Comparison of ENCODE assay signal across 32 cellular contexts in the genomic region with DNA sequence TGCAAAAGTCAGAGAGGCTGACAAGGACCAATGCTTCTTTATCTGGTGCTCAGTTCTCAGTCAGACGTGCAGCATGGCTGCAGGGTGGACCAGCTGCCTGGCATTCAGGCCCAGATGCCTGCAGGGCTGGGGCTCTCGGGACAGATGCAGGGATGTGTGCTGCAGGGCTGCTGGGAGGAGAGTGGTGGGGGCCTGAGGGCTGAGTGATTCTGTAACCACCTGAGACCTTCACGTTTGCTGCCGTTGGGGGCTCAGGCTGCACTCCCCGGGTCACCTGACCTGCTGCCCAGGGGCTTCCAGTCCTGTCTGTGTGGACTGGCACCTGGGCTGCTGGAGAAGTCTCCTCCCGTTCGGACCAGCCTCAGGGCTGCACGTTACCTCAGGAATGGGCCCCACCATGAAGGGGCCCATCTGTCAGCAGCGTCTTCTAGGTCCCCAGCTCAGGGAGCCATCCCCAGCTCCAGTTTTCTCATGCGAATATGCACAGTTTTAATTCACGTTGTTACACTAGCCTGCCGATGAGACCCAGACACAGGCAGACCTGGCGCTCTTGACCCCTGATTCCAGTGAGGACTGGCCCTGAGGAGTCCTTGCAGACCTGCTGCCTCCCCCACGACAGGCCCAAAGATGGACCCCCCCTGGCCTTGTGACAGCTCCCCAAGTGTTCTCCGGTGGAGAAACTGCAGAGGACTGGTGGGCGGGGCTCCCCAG. TPM values are rescaled to one million over a fixed set of nuclear protein-coding genes. Genes with fewer than 3 reads are reported as not detected.
A peak's percentile ranks its signal among the peaks of the same experiment; 100 is the strongest.
DNase-seq lines count a peak whose midpoint lies in the region; ATAC-seq, FAIRE-seq and TF ChIP-seq lines count a peak whose summit lies in the region.
"Had no signal": no experiment of that assay in that cellular context is flagged by ENCODE, and none has a peak within 500 bp of the region (broad histone marks: within the 10 kb centered on the region; RNA-seq: fewer than 3 reads in every experiment).

No MANE protein-coding gene starts in this region.

- H3K27me3 Mint-ChIP-seq in CD14-positive monocyte (ENCODE audit: low read depth in 3 of 3), result peaks cover 0 to 2% (median 0%) of the 10 kb centered on the region in 3 donors
- H3K27me3 Mint-ChIP-seq in brain, result no peaks in the 10 kb centered on the region

- no peak for FAIRE-seq in urothelium cell line (lab: Jason Lieb, UNC)
- FAIRE-seq: H54, small intestine had no signal

- in situ Hi-C loops in G401 (cut with HindIII; ENCODE audit: low sequenced_read_pairs), result no loop called here

- intact Hi-C loops in CD14-positive monocyte (cut with micrococcal nuclease), result no loop called here

- H3K36me3 Mint-ChIP-seq in CD14-positive monocyte (peaks cover 41 to 60% of the 10 kb centered on the region in 2 donors), brain (peaks cover 42% of the 10 kb centered on the region)

- no peak overlapping the region for H3K4me3 Mint-ChIP-seq in CD14-positive monocyte
- H3K4me3 Mint-ChIP-seq in brain, result no peak overlapping the region
- H3K4me3 Mint-ChIP-seq: activated T-cell treated with anti-CD3 and anti-CD28 coated beads, Interleukin-2, amount 50 U/mL, for 24 hours; nephron; stimulated activated naive CD8-positive, alpha-beta T cell treated with anti-CD3 and anti-CD28 coated beads, Interleukin-15, Interleukin-2, amounts not matched to agents 100 ng/mL and 50 ng/mL, for 24 hours had no signal

- peaks cover 0 to 3% (median 0%) of the 10 kb centered on the region in 7 donors for H3K9me3 Mint-ChIP-seq in CD14-positive monocyte
- H3K9me3 Mint-ChIP-seq in brain, result no peaks in the 10 kb centered on the region
- H3K9me3 Mint-ChIP-seq: activated T-cell treated with anti-CD3 and anti-CD28 coated beads, Interleukin-2, amount 50 U/mL, for 24 hours; nephron; stimulated activated naive CD8-positive, alpha-beta T cell treated with anti-CD3 and anti-CD28 coated beads, Interleukin-15, Interleukin-2, amounts not matched to agents 100 ng/mL and 50 ng/mL, for 24 hours had no signal

- H3K4me1 Mint-ChIP-seq in CD14-positive monocyte (peaks cover 33% of the 10 kb centered on the region), brain (peaks cover 23% of the 10 kb centered on the region)
- H3K4me1 Mint-ChIP-seq: nephron had no signal

- H3K27ac Mint-ChIP-seq in CD14-positive monocyte (no peak overlapping the region), brain (peak overlapping the region in 3 of 5 experiments; percentile 79 to 97 (median 80))
- H3K27ac Mint-ChIP-seq: activated T-cell treated with anti-CD3 and anti-CD28 coated beads, Interleukin-2, amount 50 U/mL, for 24 hours; nephron; stimulated activated naive CD8-positive, alpha-beta T cell treated with anti-CD3 and anti-CD28 coated beads, Interleukin-15, Interleukin-2, amounts not matched to agents 100 ng/mL and 50 ng/mL, for 24 hours had no signal

- no peak for ATAC-seq in HG02852 (IDR thresholded peaks at IDR 0.05; ENCODE audit: unreplicated experiment)
- ATAC-seq: foreskin keratinocyte, heart right ventricle, mucosa of descending colon, PC-3 had no signal

- DNase-seq in 8988T, result peak; percentile 28
- DNase-seq in CD14-positive monocyte (ENCODE audit: low spot score), result peak; percentile 41
- peak; percentile 75 for DNase-seq in mesenteric fat pad (ENCODE audit: low spot score)
- no peak for DNase-seq in urothelium cell line (ENCODE audit: low spot score)
- no peak for DNase-seq in G401 (ENCODE audit: low spot score)
- DNase-seq: activated CD4-positive, alpha-beta T cell treated with anti-CD3 and anti-CD28 coated beads for 4 hours; activated T-cell treated with anti-CD3 and anti-CD28 coated beads, Interleukin-2, amount 50 U/mL, for 24 hours; Caco-2; central memory CD4-positive, alpha-beta T cell; DMS79; foreskin keratinocyte; GDM1; heart right ventricle; mucosa of descending colon; NCI-H1417 treated with DMSO at 0.1 percent for 48 hours; NCI-H2081 treated with DMSO at 0.1 percent for 48 hours; NCI-H2227 treated with DMSO at 0.1 percent for 48 hours; NCI-H526; NK-92 treated with Interleukin-12 subunit alpha and Interleukin-12 subunit beta, amount 100 ng/mL, for 24 hours; PC-3; retina; SHP77; small intestine; SW 1271; T-helper 9 cell; testis; uterus had no signal

- TF ChIP-seq CTCF in CD14-positive monocyte (IDR thresholded peaks at IDR 0.05) (no peak), brain (conservative IDR thresholded peaks at IDR 0.05) (no peak)

RNA-seq across cellular contexts. Expression of a gene that starts 16.9 kb away (rescaled TPM):
- polyA plus RNA-seq in CD14-positive monocyte, result 1 to 10 TPM; 1.6 to 2.1 TPM
- 13.7 TPM for polyA plus RNA-seq in brain (ENCODE audit: insufficient read depth, low read depth, low replicate concordance)
- 18.4 TPM for total RNA-seq in mesenteric fat pad
- total RNA-seq in G401 (2014; rRNA removed; shearing (Covaris generic)), result 61.4 and 98.4 TPM in 2 replicates

Comparison
In these comparisons a context has a peak if more than half of its experiments do, and no peak if none do; other contexts are left out.
1. DNase-seq: peak in 8988T (single experiment), CD14-positive monocyte (single experiment) and mesenteric fat pad (single experiment); none in urothelium cell line (single experiment) and G401 (single experiment).
2. H3K27ac Mint-ChIP-seq: peak in brain (3 of 5); none in CD14-positive monocyte (0 of 7).